8 cellular contexts compared by ENCODE assay signal in the genomic region with DNA sequence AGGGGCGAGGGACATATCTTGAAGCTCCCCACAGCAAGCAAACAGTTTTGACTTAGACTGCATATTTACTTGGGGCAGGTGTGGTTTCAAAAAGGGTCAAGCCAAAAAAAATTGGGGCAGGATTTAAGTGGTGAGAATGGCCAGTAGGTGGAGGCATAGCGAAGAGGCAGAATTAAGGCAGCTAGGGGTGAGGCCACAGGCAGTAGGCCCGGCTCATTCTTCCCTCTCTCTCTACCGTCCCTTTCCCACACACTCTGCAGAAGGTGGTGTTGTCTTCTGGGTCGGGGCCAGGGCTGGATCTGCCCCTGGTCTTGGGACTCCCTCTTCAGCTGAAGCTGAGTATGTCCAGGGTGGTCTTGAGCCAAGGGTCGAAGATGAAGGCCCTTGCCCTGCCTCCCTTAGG. TPM values are rescaled to one million over a fixed set of nuclear protein-coding genes. Genes with fewer than 3 reads are reported as not detected.
DNase-seq lines count a peak whose midpoint lies in the region; ATAC-seq, FAIRE-seq and TF ChIP-seq lines count a peak whose summit lies in the region.

No MANE protein-coding gene starts in this region.

- H3K9me3 ChIP-seq in HCT116 (ENCODE audit: control insufficient read depth in 1 of 2, insufficient read depth in 1 of 2, low read depth in 1 of 2, low read length in 2 of 2) (no peaks in the 10 kb centered on the region), endothelial cell of umbilical vein (replicated peaks; ENCODE audit: control insufficient read depth, insufficient read depth, low read length) (no peaks in the 10 kb centered on the region), pancreas (no peaks in the 10 kb centered on the region)

- ATAC-seq in HCT116 (peak; percentile 74), pancreas (peak in 3 of 4 donors; percentile 31 to 51 (median 33)), HG02759 (IDR thresholded peaks at IDR 0.05; ENCODE audit: unreplicated experiment) (no peak), HG03521 (IDR thresholded peaks at IDR 0.05; ENCODE audit: unreplicated experiment) (no peak), GM18520 (IDR thresholded peaks at IDR 0.05; ENCODE audit: unreplicated experiment) (no peak)

- WGBS in pancreas, 2 donors = 45 to 49% methylated on average over 6 of the region's 6 CpGs

- H3K4me2 ChIP-seq in HCT116 (ENCODE audit: low read length) = no peak overlapping the region
- H3K4me2 ChIP-seq in endothelial cell of umbilical vein (ENCODE audit: insufficient read depth, low read length) = no peak overlapping the region

- H4K20me1 ChIP-seq in HCT116 (ENCODE audit: insufficient read depth) (no peaks in the 10 kb centered on the region), endothelial cell of umbilical vein (replicated peaks; ENCODE audit: control insufficient read depth, extremely low read depth, insufficient read depth, low read length) (no peaks in the 10 kb centered on the region)

- TF ChIP-seq RAD21 in HCT116 (IDR thresholded peaks at IDR 0.05; ENCODE audit: low read depth) = peak; percentile 69

- POLR2A ChIA-PET in HCT116 (lab: Charles Lee) (interaction anchor here (1.0 to 3.7 kb wide), 3 partner anchors 11 to 55 kb away, joined by 5 to 31 read pairs (median 6); partner anchors contain the start of genes MPDU1, TP53 and WRAP53), endothelial cell of umbilical vein (lab: Charles Lee) (no interaction called here)

- H3K4me3 Mint-ChIP-seq in Calu3 (ENCODE audit: low read depth, unreplicated experiment) = no peak overlapping the region

- peaks cover 24% of the 10 kb centered on the region for H3K27me3 Mint-ChIP-seq in Calu3 (ENCODE audit: unreplicated experiment)

- CTCF ChIA-PET in Calu3 (lab: Charles Lee) = interaction anchor here (0.5 to 1.3 kb wide), 5 partner anchors 10 to 167 kb away, joined by 3 to 4 read pairs (median 3); no protein-coding TSS in a partner anchor
- CTCF ChIA-PET in HCT116 (lab: Charles Lee) = interaction anchor here (0.6 to 5.4 kb wide), 15 partner anchors 9 to 409 kb away, joined by 3 to 54 read pairs (median 4); partner anchors contain the start of genes FXR2, MPDU1, TP53 and WRAP53
- CTCF ChIA-PET in endothelial cell of umbilical vein (lab: Charles Lee) = interaction anchor here (0.6 to 6.6 kb wide), 15 partner anchors 10 to 409 kb away, joined by 3 to 97 read pairs (median 4); partner anchors contain the start of genes DNAH2, TP53 and WRAP53

- H3K4me1 ChIP-seq in HCT116 (ENCODE audit: control insufficient read depth in 1 of 2, insufficient read depth in 2 of 2, low read length in 2 of 2) (peaks cover 4 to 10% of the 10 kb centered on the region in 2 experiments; a peak in 3 of 4 replicates), endothelial cell of umbilical vein (ENCODE audit: control insufficient read depth, extremely low read depth, insufficient read depth, low read length) (no peaks in the 10 kb centered on the region), pancreas (peaks cover 0 to 7% (median 0%) of the 10 kb centered on the region in 3 donors)

- no peaks in the 10 kb centered on the region for H3K9me2 ChIP-seq in HCT116 (ENCODE audit: insufficient read depth)

- RAD21 ChIA-PET in HCT116 (lab: Charles Lee; ENCODE audit: low non-redundant PET in 1 of 2, low total read pairs in 2 of 2, uncharacterized antibody in 2 of 2, unreplicated experiment in 2 of 2) = interaction anchor here (0.8 to 1.0 kb wide), 3 partner anchors 45 to 55 kb away, joined by 3 to 5 read pairs (median 3); partner anchors contain the start of gene TP53 (in 2 of the 2)

- H3K4me1 Mint-ChIP-seq in Calu3 (ENCODE audit: low read depth, unreplicated experiment) = no peaks in the 10 kb centered on the region

- H3K27me3 ChIP-seq in HCT116 (ENCODE audit: insufficient read depth, low read length) (no peaks in the 10 kb centered on the region), endothelial cell of umbilical vein (ENCODE audit: control insufficient read depth in 2 of 2, insufficient read depth in 2 of 2, low read length in 2 of 2) (no peaks in the 10 kb centered on the region), pancreas (no peaks in the 10 kb centered on the region)

- H3K36me3 Mint-ChIP-seq in Calu3 (ENCODE audit: insufficient read depth, unreplicated experiment) = peaks cover 8% of the 10 kb centered on the region

- FAIRE-seq in endothelial cell of umbilical vein (lab: Jason Lieb, UNC) (peak; percentile 73), pancreas (lab: Jason Lieb, UNC) (no peak)

- TF ChIP-seq POLR2A in HCT116 (IDR thresholded peaks at IDR 0.05; ENCODE audit: borderline replicate concordance, extremely low read depth, insufficient read depth, insufficient read length) (no peak), endothelial cell of umbilical vein (IDR thresholded peaks at IDR 0.05; ENCODE audit: low read depth, low read length) (no peak)

- H3K27ac ChIP-seq in HCT116 (ENCODE audit: low read depth, low read length) (no peak overlapping the region), endothelial cell of umbilical vein (ENCODE audit: insufficient read depth, low read depth, low read length) (no peak overlapping the region), pancreas (no peak overlapping the region)

- H3K4me3 ChIP-seq in HCT116 (replicated peaks in 1 of 2; ENCODE audit: low read depth in 1 of 2, low read length in 2 of 2) (no peak overlapping the region), endothelial cell of umbilical vein (replicated peaks in 1 of 3; ENCODE audit: insufficient read depth in 1 of 3, low read depth in 1 of 3, low read length in 3 of 3) (no peak overlapping the region), pancreas (no peak overlapping the region)

- no peaks in the 10 kb centered on the region for H3K9me3 Mint-ChIP-seq in Calu3 (ENCODE audit: low read depth, unreplicated experiment)

- no peak overlapping the region for H2AFZ ChIP-seq in HCT116 (ENCODE audit: low read depth, low read length, poor library complexity, severe bottlenecking)
- H2AFZ ChIP-seq in endothelial cell of umbilical vein (ENCODE audit: low read depth, low read length) = no peak overlapping the region

- H3K79me2 ChIP-seq in HCT116 (ENCODE audit: insufficient read depth, low read length) = no peaks in the 10 kb centered on the region
- no peaks in the 10 kb centered on the region for H3K79me2 ChIP-seq in endothelial cell of umbilical vein (ENCODE audit: control insufficient read depth, insufficient read depth, low read length)

- intact Hi-C loops in Calu3 (cut with micrococcal nuclease; ENCODE audit: unreplicated experiment) (loop anchor here (5.0 kb wide), 1 partner anchor 55 kb away; the partner anchor contains the start of genes TP53 and WRAP53), HCT116 (cut with micrococcal nuclease) (loop anchor here (1.0 to 5.0 kb wide), 2 partner anchors 55 to 425 kb away; partner anchors contain the start of gene TP53), endothelial cell of umbilical vein (cut with micrococcal nuclease) (no loop called here), pancreas (cut with DNase I) (no loop called here)

- no peaks in the 10 kb centered on the region for H3K9me1 ChIP-seq in endothelial cell of umbilical vein (replicated peaks; ENCODE audit: control insufficient read depth, extremely low read depth, insufficient read depth, low read length)

- BruUV-seq in Calu3 (replicated peaks; lab: Mats Ljungman, UMichigan) (no TSS peak), HCT116 (replicated peaks; lab: Mats Ljungman, UMichigan) (no TSS peak), endothelial cell of umbilical vein (replicated peaks; lab: Mats Ljungman, UMichigan) (no TSS peak)

- peak; percentile 43 for TF ChIP-seq CTCF in Calu3 (IDR thresholded peaks at IDR 0.05; ENCODE audit: unreplicated experiment)
- peak; percentile 58 to 67 (median 60); a peak in 5 of 6 replicates for TF ChIP-seq CTCF in HCT116 (IDR thresholded peaks at IDR 0.05 in 2 of 3, conservative IDR thresholded peaks at IDR 0.05 in 1 of 3; ENCODE audit: borderline replicate concordance in 1 of 3, insufficient read depth in 1 of 3, low read depth in 2 of 3, low read length in 2 of 3)
- TF ChIP-seq CTCF in endothelial cell of umbilical vein (IDR thresholded peaks at IDR 0.05; ENCODE audit: extremely low read depth in 1 of 2, insufficient read depth in 1 of 2, low read depth in 1 of 2, low read length in 2 of 2) = peak; percentile 41 to 49
- peak in 2 of 4 donors; percentile 11 to 12 for TF ChIP-seq CTCF in pancreas (IDR thresholded peaks at IDR 0.05)

- H3K27ac Mint-ChIP-seq in Calu3 (ENCODE audit: unreplicated experiment) = no peak overlapping the region

- H3K36me3 ChIP-seq in HCT116 (ENCODE audit: control insufficient read depth in 1 of 2, insufficient read depth in 2 of 2, low read length in 2 of 2) = no peaks in the 10 kb centered on the region
- no peaks in the 10 kb centered on the region for H3K36me3 ChIP-seq in endothelial cell of umbilical vein (ENCODE audit: control insufficient read depth in 2 of 2, extremely low read depth in 1 of 2, insufficient read depth in 2 of 2, low read length in 2 of 2)
- no peaks in the 10 kb centered on the region for H3K36me3 ChIP-seq in pancreas

- H3K9ac ChIP-seq in HCT116 (ENCODE audit: low read length) (no peak overlapping the region), endothelial cell of umbilical vein (replicated peaks; ENCODE audit: extremely low read depth, insufficient read depth, low read length) (no peak overlapping the region)

- dilution Hi-C loops in endothelial cell of umbilical vein (cut with MboI; ENCODE audit: extremely low pct_ligation_motif_present, low sequenced_read_pairs) = no loop called here

- DNase-seq in Calu3 = peak; percentile 25
- peak; percentile 54 for DNase-seq in HCT116 (ENCODE audit: low read depth, low spot score)
- peak; percentile 41 for DNase-seq in SHP77 treated with DMSO at 0.1 percent for 48 hours (lab: John Stamatoyannopoulos, UW)
- peak; percentile 24 for DNase-seq in endothelial cell of umbilical vein (ENCODE audit: low read depth, low spot score)
- DNase-seq in pancreas = peak in 2 of 6 donors; percentile 45 to 46

RNA-seq across cellular contexts. Expression of gene SHBG, which starts 2.6 kb away (rescaled TPM):
- 0.39 TPM in 1 of 2 replicates, not detected in the other for total RNA-seq in Calu3 (2022)
- not detected for total RNA-seq in HCT116 (2021; ENCODE audit: unreplicated experiment)
- polyA plus RNA-seq in HCT116 (2012) = 0.07 and 0.22 TPM in 2 replicates
- total RNA-seq in endothelial cell of umbilical vein = not detected in 2 replicates
- 0.32 and 0.51 TPM in 2 replicates for polyA plus RNA-seq in endothelial cell of umbilical vein
- polyA plus RNA-seq in endothelial cell of umbilical vein (2011; cell fraction: cytosol; rRNA removed) = 0.26 and 0.30 TPM in 2 replicates
- 0.78 and 0.99 TPM in 2 replicates for polyA plus RNA-seq in endothelial cell of umbilical vein (2011; cell fraction: nucleus; rRNA removed)
- 0.41 and 0.44 TPM in 2 replicates for polyA plus RNA-seq in endothelial cell of umbilical vein (2012)
- not detected in 2 replicates for polyA minus RNA-seq in endothelial cell of umbilical vein
- not detected for polyA minus RNA-seq in endothelial cell of umbilical vein (2011; cell fraction: cytosol; rRNA and poly(A)+ RNA removed)
- not detected in 2 replicates for polyA minus RNA-seq in endothelial cell of umbilical vein (2011; cell fraction: nucleus; rRNA and poly(A)+ RNA removed)
- under 1 TPM in 3 of 6 donors, not detected in 3; 0.16 to 0.72 (median 0.17) TPM for total RNA-seq in pancreas
- under 1 TPM; 0.23 to 0.82 TPM for polyA plus RNA-seq in pancreas

RNA-seq across cellular contexts. Expression of gene SAT2, which starts 4.9 kb away (rescaled TPM):
- total RNA-seq in Calu3 (2022) = 15.9 and 16.6 TPM in 2 replicates
- 54.9 TPM for total RNA-seq in HCT116 (2021; ENCODE audit: unreplicated experiment)
- polyA plus RNA-seq in HCT116 (2012) = 61.7 and 65.5 TPM in 2 replicates
- 51.8 and 52.5 TPM in 2 replicates for total RNA-seq in endothelial cell of umbilical vein
- polyA plus RNA-seq in endothelial cell of umbilical vein = 27.9 and 38.0 TPM in 2 replicates
- 37.0 and 39.2 TPM in 2 replicates for polyA plus RNA-seq in endothelial cell of umbilical vein (2011; cell fraction: cytosol; rRNA removed)
- 72.5 and 83.8 TPM in 2 replicates for polyA plus RNA-seq in endothelial cell of umbilical vein (2011; cell fraction: nucleus; rRNA removed)
- 63.9 and 76.7 TPM in 2 replicates for polyA plus RNA-seq in endothelial cell of umbilical vein (2012)
- polyA minus RNA-seq in endothelial cell of umbilical vein = 14.8 and 22.4 TPM in 2 replicates
- polyA minus RNA-seq in endothelial cell of umbilical vein (2011; cell fraction: cytosol; rRNA and poly(A)+ RNA removed) = 7.3 TPM
- 5.6 and 8.0 TPM in 2 replicates for polyA minus RNA-seq in endothelial cell of umbilical vein (2011; cell fraction: nucleus; rRNA and poly(A)+ RNA removed)
- total RNA-seq in pancreas = 10 to 100 TPM; 43.8 to 82.8 (median 66.6) TPM
- polyA plus RNA-seq in pancreas = 100 to 1,000 TPM; 250 to 348 TPM

RNA-seq across cellular contexts. Expression of gene FXR2, which starts 17.8 kb away (rescaled TPM):
- total RNA-seq in Calu3 (2022) (30.3 and 30.9 TPM in 2 replicates), HCT116 (2021; ENCODE audit: unreplicated experiment) (49.7 TPM), endothelial cell of umbilical vein (33.1 and 40.1 TPM in 2 replicates), pancreas (10 to 100 TPM in 4 of 6 donors, 1 to 10 TPM in 2; 7.8 to 16.6 (median 12.3) TPM)
- 47.9 and 56.0 TPM in 2 replicates for polyA plus RNA-seq in HCT116 (2012)
- polyA plus RNA-seq in endothelial cell of umbilical vein (48.9 and 59.9 TPM in 2 replicates), pancreas (10 to 100 TPM; 19.8 to 25.6 TPM)
- polyA plus RNA-seq in endothelial cell of umbilical vein (2011; cell fraction: cytosol; rRNA removed) = 31.5 and 31.7 TPM in 2 replicates
- polyA plus RNA-seq in endothelial cell of umbilical vein (2011; cell fraction: nucleus; rRNA removed) = 50.3 and 57.2 TPM in 2 replicates
- 27.8 and 29.5 TPM in 2 replicates for polyA plus RNA-seq in endothelial cell of umbilical vein (2012)
- 37.0 and 40.5 TPM in 2 replicates for polyA minus RNA-seq in endothelial cell of umbilical vein
- 47.6 TPM for polyA minus RNA-seq in endothelial cell of umbilical vein (2011; cell fraction: cytosol; rRNA and poly(A)+ RNA removed)
- 13.3 and 16.5 TPM in 2 replicates for polyA minus RNA-seq in endothelial cell of umbilical vein (2011; cell fraction: nucleus; rRNA and poly(A)+ RNA removed)

RNA-seq across cellular contexts. Expression of gene ATP1B2, which starts 18.2 kb away (rescaled TPM):
- total RNA-seq in Calu3 (2022) (not detected in 2 replicates), HCT116 (2021; ENCODE audit: unreplicated experiment) (not detected), endothelial cell of umbilical vein (not detected in 2 replicates), pancreas (1 to 10 TPM in 5 of 6 donors, under 1 TPM in 1; 0.79 to 1.9 (median 1.2) TPM)
- not detected in 2 replicates for polyA plus RNA-seq in HCT116 (2012)
- polyA plus RNA-seq in endothelial cell of umbilical vein (0.06 TPM in 1 of 2 replicates, not detected in the other), pancreas (1 to 10 TPM; 1.3 to 6.7 TPM)
- polyA plus RNA-seq in endothelial cell of umbilical vein (2011; cell fraction: cytosol; rRNA removed) = not detected in 2 replicates
- not detected in 2 replicates for polyA plus RNA-seq in endothelial cell of umbilical vein (2011; cell fraction: nucleus; rRNA removed)
- polyA plus RNA-seq in endothelial cell of umbilical vein (2012) = not detected in 2 replicates
- 0.06 TPM in 1 of 2 replicates, not detected in the other for polyA minus RNA-seq in endothelial cell of umbilical vein
- polyA minus RNA-seq in endothelial cell of umbilical vein (2011; cell fraction: cytosol; rRNA and poly(A)+ RNA removed) = not detected
- polyA minus RNA-seq in endothelial cell of umbilical vein (2011; cell fraction: nucleus; rRNA and poly(A)+ RNA removed) = not detected in 2 replicates

RNA-seq across cellular contexts. Expression of gene SOX15, which starts 42.6 kb away (rescaled TPM):
- total RNA-seq in Calu3 (2022) = not detected in 2 replicates
- total RNA-seq in HCT116 (2021; ENCODE audit: unreplicated experiment) = 0.69 TPM
- 1.0 and 1.2 TPM in 2 replicates for polyA plus RNA-seq in HCT116 (2012)
- total RNA-seq in endothelial cell of umbilical vein = 0.39 and 0.46 TPM in 2 replicates
- polyA plus RNA-seq in endothelial cell of umbilical vein = 0.19 and 0.26 TPM in 2 replicates
- 0.08 and 0.16 TPM in 2 replicates for polyA plus RNA-seq in endothelial cell of umbilical vein (2011; cell fraction: cytosol; rRNA removed)
- 0.28 and 0.67 TPM in 2 replicates for polyA plus RNA-seq in endothelial cell of umbilical vein (2011; cell fraction: nucleus; rRNA removed)
- polyA plus RNA-seq in endothelial cell of umbilical vein (2012) = 0.48 and 1.0 TPM in 2 replicates
- 0.53 TPM in 1 of 2 replicates, not detected in the other for polyA minus RNA-seq in endothelial cell of umbilical vein
- polyA minus RNA-seq in endothelial cell of umbilical vein (2011; cell fraction: cytosol; rRNA and poly(A)+ RNA removed) = not detected
- 0.58 and 0.67 TPM in 2 replicates for polyA minus RNA-seq in endothelial cell of umbilical vein (2011; cell fraction: nucleus; rRNA and poly(A)+ RNA removed)
- total RNA-seq in pancreas = under 1 TPM in 3 of 6 donors, not detected in 3; 0.18 to 0.35 (median 0.25) TPM
- polyA plus RNA-seq in pancreas = 1 to 10 TPM in 1 of 2 donors, under 1 TPM in 1; 0.53 to 1.0 TPM

Comparison
In these comparisons a context has a peak if more than half of its experiments do, and no peak if none do; other contexts are left out.
1. ATAC-seq: peak in HCT116 (single experiment) and pancreas (3 of 4); none in HG02759 (single experiment), HG03521 (single experiment) and GM18520 (single experiment).
2. intact Hi-C loops: an anchor here in Calu3 (5.0 kb wide) and HCT116 (1.0 to 5.0 kb wide); none called in endothelial cell of umbilical vein and pancreas.